In the genomic region with DNA sequence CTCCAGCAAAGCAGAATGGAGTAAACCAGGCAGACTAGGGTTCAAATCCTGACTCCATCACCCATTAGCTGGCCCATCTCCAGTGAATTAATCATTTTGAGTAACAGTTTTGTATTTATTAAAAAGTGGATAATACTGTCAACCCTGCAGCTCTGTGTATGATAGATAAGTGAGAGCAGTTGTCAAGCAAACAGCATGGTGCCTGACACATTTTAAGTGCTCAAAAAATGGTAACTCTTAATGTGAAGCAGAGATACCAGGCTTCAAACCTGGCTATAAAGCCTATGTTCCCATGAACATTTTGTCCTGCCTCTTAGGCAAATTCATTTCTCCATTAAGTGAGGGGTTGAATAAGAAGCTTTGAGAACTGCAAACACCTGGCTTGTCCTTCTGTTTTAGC, we compare ENCODE assay signal across 4 cellular contexts.
"Had no signal": no experiment of that assay in that cellular context is flagged by ENCODE, and none has a peak within 500 bp of the region (broad histone marks: within the 10 kb centered on the region; RNA-seq: fewer than 3 reads in every experiment).

No MANE protein-coding gene starts in this region.

- H3K4me2 ChIP-seq: GM23338 had no signal

- H3K4me3 ChIP-seq: GM23338 had no signal

- DNase-seq: H9, HCEC 1CT, IMR-90 had no signal

- H2AFZ ChIP-seq: GM23338 had no signal
